1 cellular context compared by ENCODE assay signal in the genomic region with DNA sequence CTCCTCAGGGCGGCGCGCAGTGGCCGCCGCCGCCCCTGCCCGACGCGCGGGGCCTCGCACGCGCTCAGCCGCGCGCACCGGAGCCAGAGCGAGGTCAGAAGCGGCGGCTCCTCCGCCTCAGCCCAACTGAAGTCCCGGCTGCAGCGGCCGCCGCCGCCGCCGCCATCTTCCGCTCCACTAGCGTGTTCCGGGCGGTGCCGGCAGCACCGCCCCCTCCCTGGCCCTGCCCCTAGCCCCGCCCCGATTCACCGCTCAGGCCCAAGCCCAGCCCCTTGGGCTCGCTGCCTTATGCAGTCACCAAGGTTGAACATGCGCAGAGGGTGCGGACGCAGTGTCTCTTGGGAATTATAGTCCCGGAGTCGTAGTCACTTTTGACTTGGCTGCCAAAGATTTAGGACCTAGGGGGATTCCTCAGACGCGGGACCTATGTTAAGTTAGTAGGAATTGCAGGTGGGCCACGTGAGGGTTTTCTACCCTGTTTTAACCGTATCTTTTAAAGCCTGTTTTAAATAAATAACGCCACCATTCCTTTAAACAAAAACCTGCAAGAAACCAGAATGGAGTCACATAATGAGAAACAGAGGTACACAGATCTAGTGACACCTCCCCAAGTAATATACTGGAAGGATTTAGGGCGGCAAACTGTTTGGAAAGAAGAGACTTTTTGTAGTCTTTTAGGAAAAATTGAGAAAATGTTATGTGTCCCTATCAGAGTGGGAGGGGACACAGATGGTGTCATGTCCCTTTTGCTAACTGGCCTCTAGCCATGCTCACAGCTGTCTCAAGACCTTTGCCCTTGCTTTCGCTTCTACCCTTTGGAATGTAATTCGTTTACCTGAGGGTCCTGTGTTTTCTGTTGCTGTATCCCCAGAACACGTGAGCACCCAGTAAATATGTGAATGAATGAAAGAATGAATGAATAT.
A peak's percentile ranks its signal among the peaks of the same experiment; 100 is the strongest.
TF ChIP-seq lines count a peak whose summit lies in the region.

A gene with protein sequence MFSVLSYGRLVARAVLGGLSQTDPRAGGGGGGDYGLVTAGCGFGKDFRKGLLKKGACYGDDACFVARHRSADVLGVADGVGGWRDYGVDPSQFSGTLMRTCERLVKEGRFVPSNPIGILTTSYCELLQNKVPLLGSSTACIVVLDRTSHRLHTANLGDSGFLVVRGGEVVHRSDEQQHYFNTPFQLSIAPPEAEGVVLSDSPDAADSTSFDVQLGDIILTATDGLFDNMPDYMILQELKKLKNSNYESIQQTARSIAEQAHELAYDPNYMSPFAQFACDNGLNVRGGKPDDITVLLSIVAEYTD (minus strand): TSS at position 182 of the 923 bp plus-strand sequence. CDS start 287 bp downstream, outside the sequence.

TF ChIP-seq in HepG2, 621 proteins besides CTCF, POLR2A, EP300 and RAD21 (continued from another document and continues in another):
- TF ChIP-seq AFF4 (CRISPR knock-in tag; IDR thresholded peaks at IDR 0.05) (no peak), KLF16 (CRISPR knock-in tag; IDR thresholded peaks at IDR 0.05) (no peak), CHD2 (IDR thresholded peaks at IDR 0.05; ENCODE audit: low read depth, low read length) (no peak), ZNF251 (CRISPR knock-in tag; IDR thresholded peaks at IDR 0.05) (no peak), ZKSCAN1 (IDR thresholded peaks at IDR 0.05; ENCODE audit: low read length) (no peak), NCOA2 (CRISPR knock-in tag; IDR thresholded peaks at IDR 0.05) (no peak), ZBTB40 (IDR thresholded peaks at IDR 0.05) (no peak), ZBTB40 (CRISPR knock-in tag; IDR thresholded peaks at IDR 0.05) (no peak), ZSCAN29 (CRISPR knock-in tag; conservative IDR thresholded peaks at IDR 0.05) (no peak), MAX (IDR thresholded peaks at IDR 0.05) (0 out of 2 replicates have a peak, but pooled peaks have one; percentile 25), TBX2 (CRISPR knock-in tag; IDR thresholded peaks at IDR 0.05; ENCODE audit: borderline replicate concordance) (no peak), ZNF556 (CRISPR knock-in tag; IDR thresholded peaks at IDR 0.05; ENCODE audit: borderline replicate concordance) (no peak), HMG20A (CRISPR knock-in tag; IDR thresholded peaks at IDR 0.05; ENCODE audit: borderline replicate concordance) (no peak), POLR2AphosphoS2 (IDR thresholded peaks at IDR 0.05; ENCODE audit: low read depth, low read length) (no peak), E2F1 (CRISPR knock-in tag; IDR thresholded peaks at IDR 0.05) (no peak), KDM5B (CRISPR knock-in tag; IDR thresholded peaks at IDR 0.05; ENCODE audit: borderline replicate concordance) (no peak), MAFG (CRISPR knock-in tag; IDR thresholded peaks at IDR 0.05) (no peak), PLRG1 (conservative IDR thresholded peaks at IDR 0.05) (no peak), ZHX2 (IDR thresholded peaks at IDR 0.05; ENCODE audit: low read depth) (no peak), ZHX2 (CRISPR knock-in tag; IDR thresholded peaks at IDR 0.05; ENCODE audit: borderline replicate concordance) (no peak), ZNF577 (CRISPR knock-in tag; IDR thresholded peaks at IDR 0.05; ENCODE audit: borderline replicate concordance, low read depth) (no peak), ISL2 (CRISPR knock-in tag; IDR thresholded peaks at IDR 0.05) (0 out of 2 replicates have a peak, but pooled peaks have one; percentile 10), TFDP1 (CRISPR knock-in tag; IDR thresholded peaks at IDR 0.05; ENCODE audit: borderline replicate concordance) (no peak)
- TF ChIP-seq, protein P1, sequence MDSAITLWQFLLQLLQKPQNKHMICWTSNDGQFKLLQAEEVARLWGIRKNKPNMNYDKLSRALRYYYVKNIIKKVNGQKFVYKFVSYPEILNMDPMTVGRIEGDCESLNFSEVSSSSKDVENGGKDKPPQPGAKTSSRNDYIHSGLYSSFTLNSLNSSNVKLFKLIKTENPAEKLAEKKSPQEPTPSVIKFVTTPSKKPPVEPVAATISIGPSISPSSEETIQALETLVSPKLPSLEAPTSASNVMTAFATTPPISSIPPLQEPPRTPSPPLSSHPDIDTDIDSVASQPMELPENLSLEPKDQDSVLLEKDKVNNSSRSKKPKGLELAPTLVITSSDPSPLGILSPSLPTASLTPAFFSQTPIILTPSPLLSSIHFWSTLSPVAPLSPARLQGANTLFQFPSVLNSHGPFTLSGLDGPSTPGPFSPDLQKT (CRISPR knock-in tag; IDR thresholded peaks at IDR 0.05; ENCODE audit: borderline replicate concordance), result no peak
